In the genomic region with DNA sequence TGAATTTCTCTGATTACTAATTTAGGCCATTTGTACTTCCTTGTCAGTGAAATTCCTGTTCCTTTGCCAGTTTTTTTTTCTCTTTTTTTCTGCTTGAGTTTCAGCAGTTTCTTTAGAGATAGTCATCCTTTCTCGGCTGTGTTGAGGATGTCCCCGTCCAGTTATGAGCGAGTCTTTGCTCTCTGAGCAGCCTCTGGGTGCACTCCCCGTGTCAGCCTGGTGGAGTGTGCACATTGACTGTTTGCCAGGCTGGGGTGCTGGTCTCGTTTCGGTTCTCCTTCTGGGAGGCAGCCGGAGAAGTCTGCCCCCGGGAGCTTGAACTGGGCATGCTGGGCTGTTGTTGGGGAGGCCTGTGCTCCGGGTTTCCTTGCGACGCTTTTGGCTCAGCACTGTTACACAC, we compare ENCODE assay signal across 12 cellular contexts. TPM values are rescaled to one million over a fixed set of nuclear protein-coding genes. Genes with fewer than 3 reads are reported as not detected.
A peak's percentile ranks its signal among the peaks of the same experiment; 100 is the strongest.
DNase-seq lines count a peak whose midpoint lies in the region; ATAC-seq and TF ChIP-seq lines count a peak whose summit lies in the region.
"Had no signal": no experiment of that assay in that cellular context is flagged by ENCODE, and none has a peak within 500 bp of the region (broad histone marks: within the 10 kb centered on the region; RNA-seq: fewer than 3 reads in every experiment).

No MANE protein-coding gene starts in this region.

- H3K27ac ChIP-seq in RWPE2 (ENCODE audit: poor library complexity, severe bottlenecking) (no peak overlapping the region), left ventricle myocardium inferior (replicated peaks) (peak overlapping the region; percentile 91), spleen (peak overlapping the region; percentile 15 to 86 (median 42))
- H3K27ac ChIP-seq: SJSA1 had no signal

- ATAC-seq in RWPE2 (ENCODE audit: low read depth) (no peak), GM18870 (IDR thresholded peaks at IDR 0.05; ENCODE audit: unreplicated experiment) (no peak)
- no peak for ATAC-seq in activated CD4-positive, CD25-positive, alpha-beta regulatory T cell treated with anti-CD3 and anti-CD28 coated beads, Interleukin-2, amount 50 U/mL, for 24 hours
- ATAC-seq: HCT116, K562 had no signal

- TF ChIP-seq CTCF in RWPE2 (IDR thresholded peaks at IDR 0.05; ENCODE audit: poor library complexity, severe bottlenecking) (no peak), left ventricle myocardium inferior (IDR thresholded peaks at IDR 0.05; ENCODE audit: borderline replicate concordance) (peak; percentile 19), spleen (IDR thresholded peaks at IDR 0.05 in 8 of 11, conservative IDR thresholded peaks at IDR 0.05 in 3 of 11) (peak in 2 of 11 experiments; percentile 11 to 26)

- intact Hi-C loops in left ventricle myocardium inferior (cut with micrococcal nuclease) (no loop called here), spleen (cut with DNase I; ENCODE audit: low total_unique reads) (no loop called here)

- WGBS in spleen, 5 donors, result 28 to 75% (median 53%) methylated on average over 9 to 11 of the region's 11 CpGs

- H3K4me3 ChIP-seq in RWPE2 (ENCODE audit: severe bottlenecking), result no peak overlapping the region
- no peak overlapping the region for H3K4me3 ChIP-seq in left ventricle myocardium inferior
- peak overlapping the region in 2 of 8 donors; percentile 88 to 94 for H3K4me3 ChIP-seq in spleen
- H3K4me3 ChIP-seq: K562, SJSA1 had no signal

- no peak for TF ChIP-seq POLR2A in spleen (IDR thresholded peaks at IDR 0.05)

- H3K9me3 ChIP-seq in RWPE2 (ENCODE audit: severe bottlenecking), result no peaks in the 10 kb centered on the region
- H3K9me3 ChIP-seq in left ventricle myocardium inferior (replicated peaks), result no peaks in the 10 kb centered on the region
- no peaks in the 10 kb centered on the region for H3K9me3 ChIP-seq in spleen
- H3K9me3 ChIP-seq: SJSA1 had no signal

- H3K4me1 ChIP-seq in RWPE2 (ENCODE audit: insufficient read depth, poor library complexity, severe bottlenecking) (peaks cover 7% of the 10 kb centered on the region), left ventricle myocardium inferior (peaks cover 49% of the 10 kb centered on the region), spleen (peaks cover 9 to 50% (median 38%) of the 10 kb centered on the region in 6 donors)

- DNase-seq in GM03348 (ENCODE audit: low spot score) (peak; percentile 85), RWPE2 (ENCODE audit: low spot score) (peak; percentile 66), left ventricle myocardium inferior (peak; percentile 40), spleen (peak; percentile 79), NK-92 (lab: John Stamatoyannopoulos, UW; ENCODE audit: unreplicated experiment) (no peak), iPS-NIHi7 (ENCODE audit: extremely low spot score) (no peak)
- DNase-seq: activated gamma-delta T cell had no signal

- H3K27me3 ChIP-seq in RWPE2 (ENCODE audit: insufficient read depth, poor library complexity, severe bottlenecking) (no peaks in the 10 kb centered on the region), left ventricle myocardium inferior (ENCODE audit: low read depth) (no peaks in the 10 kb centered on the region), spleen (replicated peaks in 1 of 7) (peaks cover 0 to 4% (median 0%) of the 10 kb centered on the region in 7 donors)
- H3K27me3 ChIP-seq: SJSA1 had no signal

- H3K36me3 ChIP-seq in RWPE2 (ENCODE audit: low read depth) (0 out of 2 replicates have a peak, but pooled peaks cover 4% of the 10 kb centered on the region), left ventricle myocardium inferior (no peaks in the 10 kb centered on the region), spleen (peaks cover 0 to 5% (median 0%) of the 10 kb centered on the region in 6 donors)
- H3K36me3 ChIP-seq: SJSA1 had no signal

RNA-seq across cellular contexts. Expression of a gene that starts 3.0 kb away (rescaled TPM):
- total RNA-seq in left ventricle myocardium inferior (64.0 TPM), spleen (100 to 1,000 TPM in 4 of 7 donors, 10 to 100 TPM in 3; 69.8 to 148 (median 104) TPM)
- 100 to 1,000 TPM in 1 of 3 donors, 10 to 100 TPM in 2; 32.2 to 101 (median 72.4) TPM for polyA plus RNA-seq in spleen

RNA-seq across cellular contexts. Expression of a gene that starts 16.7 kb away (rescaled TPM):
- total RNA-seq in left ventricle myocardium inferior (19.8 TPM), spleen (10 to 100 TPM; 37.7 to 71.2 (median 54.8) TPM)
- 10 to 100 TPM; 16.2 to 31.5 (median 23.8) TPM for polyA plus RNA-seq in spleen

Comparison
In these comparisons a context has a peak if more than half of its experiments do, and no peak if none do; other contexts are left out.
1. DNase-seq: peak in GM03348 (single experiment), RWPE2 (single experiment), left ventricle myocardium inferior (single experiment) and spleen (single experiment); none in NK-92 (single experiment) and iPS-NIHi7 (single experiment).